ENCODE assay signal across 11 cellular contexts in genomic region chr17:8922923-8923322, GRCh38. TPM values are rescaled to one million over a fixed set of nuclear protein-coding genes. Genes with fewer than 3 reads are reported as not detected.
A peak's percentile ranks its signal among the peaks of the same experiment; 100 is the strongest.
DNase-seq lines count a peak whose midpoint lies in the region; ATAC-seq and TF ChIP-seq lines count a peak whose summit lies in the region.
"Had no signal": no experiment of that assay in that cellular context is flagged by ENCODE, and none has a peak within 500 bp of the region (broad histone marks: within the 10 kb centered on the region; RNA-seq: fewer than 3 reads in every experiment).

No MANE protein-coding gene starts in this region.

- H4K8ac ChIP-seq in mesenchymal stem cell (ENCODE audit: low read length) = no peak overlapping the region

- no peak overlapping the region for H3K18ac ChIP-seq in mesenchymal stem cell (ENCODE audit: low read depth in 1 of 2, low read length in 2 of 2)

- H2AFZ ChIP-seq in mesenchymal stem cell (ENCODE audit: low read depth, low read length) = no peak overlapping the region

- H3K9ac ChIP-seq in endodermal cell (ENCODE audit: extremely low read depth, low read length, poor library complexity, severe bottlenecking) = no peak overlapping the region
- H3K9ac ChIP-seq in mesenchymal stem cell (ENCODE audit: low read length) = no peak overlapping the region

- no peak overlapping the region for H2BK5ac ChIP-seq in mesenchymal stem cell (ENCODE audit: low read depth, low read length, poor library complexity, severe bottlenecking)

- no peaks in the 10 kb centered on the region for H3K27me3 ChIP-seq in CD4-positive, CD25-positive, alpha-beta regulatory T cell (ENCODE audit: control insufficient read depth, insufficient read depth, low read length)
- H3K27me3 ChIP-seq in endodermal cell (ENCODE audit: control insufficient read depth, insufficient read depth, low read length, poor library complexity, severe bottlenecking) = no peaks in the 10 kb centered on the region
- H3K27me3 ChIP-seq in mesenchymal stem cell (ENCODE audit: control insufficient read depth in 1 of 2, insufficient read depth in 1 of 2, low read length in 2 of 2) = no peaks in the 10 kb centered on the region
- no peaks in the 10 kb centered on the region for H3K27me3 ChIP-seq in ascending aorta

- intact Hi-C loops in natural killer cell (cut with micrococcal nuclease) (no loop called here), ascending aorta (cut with DNase I) (no loop called here)

- H3K36me3 Mint-ChIP-seq in CD4-positive, CD25-positive, alpha-beta regulatory T cell = peaks cover 36% of the 10 kb centered on the region
- H3K36me3 Mint-ChIP-seq in endodermal cell (ENCODE audit: low read depth) (no peaks in the 10 kb centered on the region), natural killer cell (peaks cover 1% of the 10 kb centered on the region)

- ATAC-seq in CD4-positive, CD25-positive, alpha-beta regulatory T cell (ENCODE audit: low read depth in 2 of 2) = peak in 1 of 2 donors; percentile 23
- no peak for ATAC-seq in natural killer cell

- no peak overlapping the region for H3K4me2 ChIP-seq in mesenchymal stem cell (ENCODE audit: low read length, poor library complexity, severe bottlenecking)

- H3K36me3 ChIP-seq in CD4-positive, CD25-positive, alpha-beta regulatory T cell (ENCODE audit: control insufficient read depth, insufficient read depth, low read length) = peaks cover 45% of the 10 kb centered on the region
- H3K36me3 ChIP-seq in endodermal cell (ENCODE audit: control insufficient read depth, insufficient read depth, low read length) (no peaks in the 10 kb centered on the region), mesenchymal stem cell (ENCODE audit: control insufficient read depth in 1 of 2, insufficient read depth in 2 of 2, low read depth in 1 of 2, low read length in 2 of 2) (no peaks in the 10 kb centered on the region), ascending aorta (no peaks in the 10 kb centered on the region)

- no peak overlapping the region for H2BK120ac ChIP-seq in mesenchymal stem cell (ENCODE audit: low read depth, low read length)

- H3K4me3 Mint-ChIP-seq in CD4-positive, CD25-positive, alpha-beta regulatory T cell = peak overlapping the region in 1 of 4 donors; percentile 69
- H3K4me3 Mint-ChIP-seq in endodermal cell (no peak overlapping the region), natural killer cell (no peak overlapping the region)

- 86 to 100% methylated on average over 3 to 4 of the region's 4 CpGs for WGBS in endodermal cell (ENCODE audit: insufficient coverage in 1 of 2, insufficient read length in 1 of 2), 2 experiments
- WGBS in mesenchymal stem cell = 71% methylated on average over 3 of the region's 4 CpGs

- peaks cover 0 to 10% (median 4%) of the 10 kb centered on the region in 7 donors for H3K9me3 Mint-ChIP-seq in CD4-positive, CD25-positive, alpha-beta regulatory T cell
- H3K9me3 Mint-ChIP-seq in endodermal cell (peaks cover 27% of the 10 kb centered on the region), natural killer cell (no peaks in the 10 kb centered on the region)

- no peak overlapping the region for H3K4me3 ChIP-seq in CD4-positive, CD25-positive, alpha-beta regulatory T cell (ENCODE audit: low read depth, low read length)
- H3K4me3 ChIP-seq in endodermal cell (ENCODE audit: low read length) (no peak overlapping the region), coronary artery (no peak overlapping the region), mesenchymal stem cell (ENCODE audit: insufficient read depth in 1 of 2, low read depth in 1 of 2, low read length in 2 of 2) (no peak overlapping the region), ascending aorta (no peak overlapping the region)

- peaks cover 6 to 13% of the 10 kb centered on the region in 2 experiments for H3K9me3 ChIP-seq in CD4-positive, CD25-positive, alpha-beta regulatory T cell (ENCODE audit: control insufficient read depth in 2 of 2, low read length in 2 of 2)
- H3K9me3 ChIP-seq in endodermal cell (ENCODE audit: control insufficient read depth, low read length) = peaks cover 19% of the 10 kb centered on the region
- H3K9me3 ChIP-seq in mesenchymal stem cell (ENCODE audit: control insufficient read depth, low read length) = peaks cover 28% of the 10 kb centered on the region
- H3K9me3 ChIP-seq in ascending aorta = peaks cover 4 to 13% of the 10 kb centered on the region in 2 donors

- no peak overlapping the region for H2BK15ac ChIP-seq in mesenchymal stem cell (ENCODE audit: low read depth, poor library complexity, severe bottlenecking)

- H3K4me1 Mint-ChIP-seq in CD4-positive, CD25-positive, alpha-beta regulatory T cell = peaks cover 6 to 44% (median 25%) of the 10 kb centered on the region in 4 donors
- H3K4me1 Mint-ChIP-seq in endodermal cell = no peaks in the 10 kb centered on the region
- peaks cover 29 to 43% of the 10 kb centered on the region in 2 donors for H3K4me1 Mint-ChIP-seq in natural killer cell

- DNase-seq in CD4-positive, CD25-positive, alpha-beta regulatory T cell = no peak
- DNase-seq in NOMO-1 treated with dmso at 0.1 percent for 144 hours (lab: John Stamatoyannopoulos, UW; ENCODE audit: unreplicated experiment) (peak; percentile 18), endodermal cell (peak; percentile 21), natural killer cell (no peak), coronary artery (ENCODE audit: low spot score) (no peak), cerebellar nuclear complex (lab: John Stamatoyannopoulos, UW) (no peak), mesenchymal stem cell (no peak), ascending aorta (ENCODE audit: low spot score in 2 of 2) (no peak)
- DNase-seq: CD8-positive, alpha-beta memory T cell; Karpas-422; kidney had no signal

- no peak overlapping the region for H2BK12ac ChIP-seq in mesenchymal stem cell (ENCODE audit: low read length in 2 of 2)

- H3K4ac ChIP-seq in mesenchymal stem cell (ENCODE audit: low read depth in 1 of 2, low read length in 2 of 2) = no peak overlapping the region

- H3K79me1 ChIP-seq in mesenchymal stem cell (replicated peaks; ENCODE audit: low read length, poor library complexity, severe bottlenecking) = no peaks in the 10 kb centered on the region

- peak overlapping the region in 2 of 3 donors; percentile 2 to 26 for H3K27ac Mint-ChIP-seq in CD4-positive, CD25-positive, alpha-beta regulatory T cell
- H3K27ac Mint-ChIP-seq in endodermal cell (no peak overlapping the region), natural killer cell (peak overlapping the region; percentile 83 to 87)

- no peak overlapping the region for H3K14ac ChIP-seq in mesenchymal stem cell (ENCODE audit: low read length in 2 of 2)

- no peak for TF ChIP-seq CTCF in endodermal cell (conservative IDR thresholded peaks at IDR 0.05)
- TF ChIP-seq CTCF in natural killer cell (IDR thresholded peaks at IDR 0.05) = no peak
- no peak for TF ChIP-seq CTCF in coronary artery (IDR thresholded peaks at IDR 0.05)
- no peak for TF ChIP-seq CTCF in ascending aorta (IDR thresholded peaks at IDR 0.05)

- no peak overlapping the region for H4K91ac ChIP-seq in mesenchymal stem cell (ENCODE audit: low read length)

- H2AK5ac ChIP-seq in mesenchymal stem cell (ENCODE audit: low read length, severe bottlenecking) = no peak overlapping the region

- no peak overlapping the region for H3K27ac ChIP-seq in CD4-positive, CD25-positive, alpha-beta regulatory T cell (ENCODE audit: insufficient read depth, low read length, poor library complexity, severe bottlenecking)
- H3K27ac ChIP-seq in endodermal cell (ENCODE audit: low read depth, low read length) (no peak overlapping the region), coronary artery (peak overlapping the region in 1 of 2 donors; percentile 38), mesenchymal stem cell (ENCODE audit: low read length, poor library complexity, severe bottlenecking) (no peak overlapping the region), ascending aorta (peak overlapping the region in 1 of 2 donors; percentile 30)

- H3K23ac ChIP-seq in mesenchymal stem cell (ENCODE audit: low read length in 2 of 2) = no peak overlapping the region

- no peaks in the 10 kb centered on the region for H3K27me3 Mint-ChIP-seq in CD4-positive, CD25-positive, alpha-beta regulatory T cell
- H3K27me3 Mint-ChIP-seq in endodermal cell (ENCODE audit: insufficient read depth) (peaks cover 9% of the 10 kb centered on the region), natural killer cell (ENCODE audit: low read depth in 2 of 2) (no peaks in the 10 kb centered on the region)
- H3K27me3 Mint-ChIP-seq: CD8-positive, alpha-beta memory T cell had no signal

- peaks cover 10% of the 10 kb centered on the region for H3K4me1 ChIP-seq in CD4-positive, CD25-positive, alpha-beta regulatory T cell (ENCODE audit: control insufficient read depth, insufficient read depth, low read length, poor library complexity, severe bottlenecking)
- H3K4me1 ChIP-seq in endodermal cell (ENCODE audit: control insufficient read depth, insufficient read depth, low read length) = no peaks in the 10 kb centered on the region
- peaks cover 2% of the 10 kb centered on the region for H3K4me1 ChIP-seq in mesenchymal stem cell (ENCODE audit: control insufficient read depth, insufficient read depth, low read depth, low read length)
- H3K4me1 ChIP-seq in ascending aorta = no peaks in the 10 kb centered on the region

RNA-seq across cellular contexts. Expression of gene PIK3R5, which starts 42.6 kb away (rescaled TPM):
- total RNA-seq in CD4-positive, CD25-positive, alpha-beta regulatory T cell = 275 TPM
- polyA plus RNA-seq in CD4-positive, CD25-positive, alpha-beta regulatory T cell = 10 to 100 TPM; 34.8 to 40.1 (median 36.9) TPM
- total RNA-seq in endodermal cell = 10 to 100 TPM; 10.4 to 37.0 TPM
- 8.8 TPM for polyA plus RNA-seq in endodermal cell (2013, experiment 1 of 2)
- 8.0 TPM for polyA plus RNA-seq in endodermal cell (2013, experiment 2 of 2)
- 100 to 1,000 TPM; 254 to 364 (median 348) TPM for total RNA-seq in natural killer cell
- polyA plus RNA-seq in mesenchymal stem cell (2013, experiment 1 of 2) = not detected
- polyA plus RNA-seq in mesenchymal stem cell (2013, experiment 2 of 2) = not detected
- 42.0 TPM for total RNA-seq in ascending aorta

RNA-seq across cellular contexts. Expression of gene PIK3R6, which starts 55.4 kb away (rescaled TPM):
- 1.1 TPM for total RNA-seq in CD4-positive, CD25-positive, alpha-beta regulatory T cell
- polyA plus RNA-seq in CD4-positive, CD25-positive, alpha-beta regulatory T cell = not detected
- total RNA-seq in endodermal cell = 1 to 10 TPM; 2.1 to 2.5 TPM
- 0.25 TPM for polyA plus RNA-seq in endodermal cell (2013, experiment 1 of 2)
- 0.17 TPM for polyA plus RNA-seq in endodermal cell (2013, experiment 2 of 2)
- total RNA-seq in natural killer cell = 1 to 10 TPM in 2 of 3 donors, under 1 TPM in 1; 0.84 to 6.3 (median 1.4) TPM
- polyA plus RNA-seq in mesenchymal stem cell (2013, experiment 1 of 2) = not detected
- not detected for polyA plus RNA-seq in mesenchymal stem cell (2013, experiment 2 of 2)
- total RNA-seq in ascending aorta = 2.2 TPM

Comparison
In these comparisons a context has a peak if more than half of its experiments do, and no peak if none do; other contexts are left out.
1. DNase-seq: peak in NOMO-1 treated with dmso at 0.1 percent for 144 hours (single experiment) and endodermal cell (single experiment); none in CD4-positive, CD25-positive, alpha-beta regulatory T cell (0 of 3), natural killer cell (single experiment), coronary artery (single experiment), cerebellar nuclear complex (0 of 2), mesenchymal stem cell (single experiment) and ascending aorta (0 of 2).